Comparison of ENCODE assay signal across 6 cellular contexts in genomic region chr15:34559764-34560163, GRCh38. TPM values are rescaled to one million over a fixed set of nuclear protein-coding genes. Genes with fewer than 3 reads are reported as not detected.
DNase-seq lines count a peak whose midpoint lies in the region; ATAC-seq, FAIRE-seq and TF ChIP-seq lines count a peak whose summit lies in the region.
"Not testable (repeated sequence)": the region's sequence is repeated elsewhere in the genome, so short reads cannot be mapped to it uniquely, and the experiment has no call there.

No MANE protein-coding gene starts in this region.

- H3K36me3 Mint-ChIP-seq in activated T-helper 17 cell treated with anti-CD3 and anti-CD28 coated beads, Interleukin-2, amount 50 U/mL, for 72 hours (ENCODE audit: low read depth), result not testable (repeated sequence)

- BruUV-seq in Panc1 (replicated peaks; lab: Mats Ljungman, UMichigan), result TSS peak; percentile 60

- not testable (repeated sequence) for FAIRE-seq in kidney (lab: Jason Lieb, UNC)

- not testable (repeated sequence) for H3K27ac Mint-ChIP-seq in activated T-helper 17 cell treated with anti-CD3 and anti-CD28 coated beads, Interleukin-2, amount 50 U/mL, for 72 hours

- not testable (repeated sequence) for H3K36me3 ChIP-seq in Panc1 (ENCODE audit: control insufficient read depth, insufficient read depth, low read length); kidney (ENCODE audit: control insufficient read depth in 1 of 2, insufficient read depth in 2 of 2, low read length in 2 of 2); sigmoid colon

- TF ChIP-seq EP300 in sigmoid colon (IDR thresholded peaks at IDR 0.05), result not testable (repeated sequence)

- ATAC-seq in Panc1, result not testable (repeated sequence)
- ATAC-seq in activated T-helper 17 cell treated with anti-CD3 and anti-CD28 coated beads, Interleukin-2, amount 50 U/mL, for 72 hours (replicated peaks), result peak; percentile 40

- not testable (repeated sequence) for H3K4me3 Mint-ChIP-seq in activated T-helper 17 cell treated with anti-CD3 and anti-CD28 coated beads, Interleukin-2, amount 50 U/mL, for 72 hours

- not testable (repeated sequence) for H3K4me3 ChIP-seq in Panc1 (ENCODE audit: low read depth in 2 of 2, low read length in 2 of 2); kidney (ENCODE audit: low read length in 2 of 2); sigmoid colon

- WGBS in sigmoid colon, 2 donors, result 98 to 99% methylated on average over 5 of the region's 5 CpGs

- TF ChIP-seq POLR2A in sigmoid colon (IDR thresholded peaks at IDR 0.05), result not testable (repeated sequence)

- not testable (repeated sequence) for H3K27me3 Mint-ChIP-seq in activated T-helper 17 cell treated with anti-CD3 and anti-CD28 coated beads, Interleukin-2, amount 50 U/mL, for 72 hours

- not testable (repeated sequence) for H3K9ac ChIP-seq in kidney (ENCODE audit: low read length in 2 of 2)

- H3K27me3 ChIP-seq in Panc1 (ENCODE audit: control insufficient read depth, insufficient read depth, low read length); sigmoid colon: not testable (repeated sequence)

- in situ Hi-C loops in Panc1 (cut with HindIII; ENCODE audit: low pct_unique_long_range_greater_than_20kb, low sequenced_read_pairs), result not testable (repeated sequence)

- TF ChIP-seq CTCF in Panc1 (IDR thresholded peaks at IDR 0.05); kidney (IDR thresholded peaks at IDR 0.05; ENCODE audit: borderline replicate concordance, extremely low read depth, insufficient read depth); sigmoid colon (IDR thresholded peaks at IDR 0.05): not testable (repeated sequence)

- intact Hi-C loops in Panc1 (cut with micrococcal nuclease; ENCODE audit: unreplicated experiment); kidney (cut with DNase I); sigmoid colon (cut with DNase I): not testable (repeated sequence)

- DNase-seq in Panc1 (ENCODE audit: low read depth, low spot score), result not testable (repeated sequence)
- peak; percentile 21 for DNase-seq in activated effector memory CD4-positive, alpha-beta T cell treated with anti-CD3 and anti-CD28 coated beads, Interleukin-2, amount 50 U/mL, for 16 hours
- DNase-seq in kidney (peak; percentile 36), mesenteric fat pad (ENCODE audit: low spot score) (peak; percentile 26), sigmoid colon (peak; percentile 12)

- not testable (repeated sequence) for H3K4me1 Mint-ChIP-seq in activated T-helper 17 cell treated with anti-CD3 and anti-CD28 coated beads, Interleukin-2, amount 50 U/mL, for 72 hours

- POLR2A ChIA-PET in Panc1 (lab: Charles Lee), result not testable (repeated sequence)

- CTCF ChIA-PET in Panc1 (lab: Charles Lee), result not testable (repeated sequence)

- H3K9me3 ChIP-seq in Panc1 (ENCODE audit: control insufficient read depth, insufficient read depth, low read depth, low read length); kidney (ENCODE audit: control insufficient read depth in 1 of 2, low read length in 2 of 2); sigmoid colon: not testable (repeated sequence)

- not testable (repeated sequence) for H3K4me1 ChIP-seq in Panc1 (ENCODE audit: control insufficient read depth, insufficient read depth, low read length); kidney (ENCODE audit: control insufficient read depth in 1 of 2, insufficient read depth in 1 of 2, low read depth in 1 of 2, low read length in 2 of 2); sigmoid colon

- H3K27ac ChIP-seq in Panc1 (ENCODE audit: low read length); kidney (ENCODE audit: low read depth in 2 of 2, low read length in 2 of 2); sigmoid colon: not testable (repeated sequence)

- not testable (repeated sequence) for H3K9me3 Mint-ChIP-seq in activated T-helper 17 cell treated with anti-CD3 and anti-CD28 coated beads, Interleukin-2, amount 50 U/mL, for 72 hours

RNA-seq across cellular contexts. Expression of gene GOLGA8B, which starts 23.7 kb away (rescaled TPM):
- total RNA-seq in Panc1 (2021; ENCODE audit: unreplicated experiment) (161 TPM), kidney (125 TPM), mesenteric fat pad (39.8 TPM), sigmoid colon (100 to 1,000 TPM in 1 of 4 donors, 10 to 100 TPM in 3; 57.6 to 102 (median 82.2) TPM)
- 65.8 TPM for polyA plus RNA-seq in Panc1 (2012; ENCODE audit: insufficient read length)
- total RNA-seq in activated T-helper 17 cell treated with anti-CD3 and anti-CD28 coated beads, Interleukin-2, amount 50 U/mL, for 72 hours, result 100 to 1,000 TPM; 202 to 437 TPM
- polyA plus RNA-seq in kidney (ENCODE audit: insufficient read depth, low read depth, low replicate concordance) (21.4 TPM), sigmoid colon (10 to 100 TPM in 1 of 3 donors, 1 to 10 TPM in 2; 1.2 to 15.5 (median 1.6) TPM)
